ENCODE assay signal across 8 cellular contexts in the genomic region with DNA sequence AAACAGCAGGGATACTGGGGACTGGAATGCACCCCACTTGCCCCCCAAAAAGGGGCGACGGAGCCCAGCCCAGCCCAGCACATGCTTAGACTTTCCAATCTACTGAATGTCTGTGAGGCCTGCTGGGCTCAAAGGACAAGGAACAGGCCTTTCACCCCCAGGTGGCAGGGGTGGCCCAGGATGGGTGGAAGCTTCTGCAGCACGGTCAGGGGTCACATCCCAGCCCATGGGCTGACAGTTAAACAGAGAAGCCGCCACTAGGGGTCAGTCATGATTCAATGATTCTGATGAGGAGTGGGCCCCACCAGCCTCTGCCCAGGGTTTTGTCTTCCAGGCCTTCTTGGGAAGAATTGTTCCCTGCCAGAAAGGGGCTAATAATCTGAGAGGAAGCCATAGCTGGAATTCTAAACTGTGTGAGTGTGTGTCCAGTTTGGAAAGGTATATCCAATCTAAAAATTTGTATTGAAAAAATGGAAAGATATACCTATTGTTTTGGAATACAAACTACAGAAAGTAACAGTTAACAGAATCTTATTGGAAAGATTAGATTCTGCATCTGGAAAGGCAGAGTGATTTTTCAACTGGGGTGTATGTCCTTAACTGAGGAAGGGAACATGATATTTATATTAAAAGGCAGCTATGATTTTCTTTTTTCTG. TPM values are rescaled to one million over a fixed set of nuclear protein-coding genes. Genes with fewer than 3 reads are reported as not detected.
A peak's percentile ranks its signal among the peaks of the same experiment; 100 is the strongest.
DNase-seq lines count a peak whose midpoint lies in the region; ATAC-seq and TF ChIP-seq lines count a peak whose summit lies in the region.

No MANE protein-coding gene starts in this region.

- H3K36me3 Mint-ChIP-seq in glutamatergic neuron (ENCODE audit: unreplicated experiment): peaks cover 8% of the 10 kb centered on the region

- DNase-seq in CD1c-positive myeloid dendritic cell (ENCODE audit: extremely low spot score) (peak; percentile 62), H7 (peak; percentile 95), NCI-H69 (lab: John Stamatoyannopoulos, UW) (peak; percentile 88), activated T-cell treated with anti-CD3 and anti-CD28 coated beads for 4 hours (peak; percentile 31), glutamatergic neuron (peak; percentile 86), retinal pigment epithelial cell (ENCODE audit: low read depth) (no peak), NCI-H187 treated with DMSO at 0.1 percent for 48 hours (lab: John Stamatoyannopoulos, UW) (no peak)

- peaks cover 6% of the 10 kb centered on the region for H3K9me3 Mint-ChIP-seq in glutamatergic neuron (ENCODE audit: unreplicated experiment)

- H3K27me3 Mint-ChIP-seq in glutamatergic neuron (ENCODE audit: unreplicated experiment): peaks cover 5% of the 10 kb centered on the region

- TF ChIP-seq POLR2A in GM18505 (IDR thresholded peaks at IDR 0.05; ENCODE audit: borderline replicate concordance, extremely low read depth, insufficient read depth, insufficient read length): no peak

- H3K36me3 ChIP-seq in H7 (replicated peaks; ENCODE audit: control insufficient read depth, insufficient read depth, low read length): no peaks in the 10 kb centered on the region

- peaks cover 7% of the 10 kb centered on the region for H3K27me3 ChIP-seq in H7 (ENCODE audit: control insufficient read depth, insufficient read depth, low read length)

- no peak for ATAC-seq in GM18505 (IDR thresholded peaks at IDR 0.05; ENCODE audit: unreplicated experiment)

- H3K27ac Mint-ChIP-seq in glutamatergic neuron (ENCODE audit: unreplicated experiment): no peak overlapping the region

- no peak overlapping the region for H3K4me3 ChIP-seq in H7 (ENCODE audit: insufficient read depth, low read depth, low read length)
- H3K4me3 ChIP-seq in retinal pigment epithelial cell (ENCODE audit: low read length): no peak overlapping the region

- peak overlapping the region; percentile 69 for H3K4me3 Mint-ChIP-seq in glutamatergic neuron (ENCODE audit: unreplicated experiment)

- peaks cover 43% of the 10 kb centered on the region for H3K4me1 Mint-ChIP-seq in glutamatergic neuron (ENCODE audit: low read depth, unreplicated experiment)

- TF ChIP-seq CTCF in glutamatergic neuron (IDR thresholded peaks at IDR 0.05; ENCODE audit: partially characterized antibody, unreplicated experiment) (peak; percentile 92), retinal pigment epithelial cell (conservative IDR thresholded peaks at IDR 0.05; ENCODE audit: low read depth, low read length) (peak; percentile 71)

RNA-seq across cellular contexts. Expression of a gene that starts 2.2 kb away (rescaled TPM):
- total RNA-seq in H7 (2014; rRNA removed; shearing (Covaris generic)): 2.7 and 4.3 TPM in 2 replicates
- 71.6 TPM for total RNA-seq in glutamatergic neuron (ENCODE audit: unreplicated experiment)

RNA-seq across cellular contexts. Expression of a gene that starts 18.0 kb away (rescaled TPM):
- 2.6 and 4.4 TPM in 2 replicates for total RNA-seq in H7 (2014; rRNA removed; shearing (Covaris generic))
- total RNA-seq in glutamatergic neuron (ENCODE audit: unreplicated experiment): 208 TPM

Comparison
In these comparisons a context has a peak if more than half of its experiments do, and no peak if none do; other contexts are left out.
1. DNase-seq: peak in CD1c-positive myeloid dendritic cell (single experiment), H7 (single experiment), NCI-H69 (single experiment), activated T-cell treated with anti-CD3 and anti-CD28 coated beads for 4 hours (single experiment) and glutamatergic neuron (single experiment); none in retinal pigment epithelial cell (single experiment) and NCI-H187 treated with DMSO at 0.1 percent for 48 hours (single experiment).
2. RNA of a gene that starts 2.2 kb away (total RNA-seq): 71.6 TPM in glutamatergic neuron (single experiment); 2.7 to 4.3 TPM in H7; every median in the first group is over 10 times any median in the second.
3. RNA of a gene that starts 18.0 kb away (total RNA-seq): 208 TPM in glutamatergic neuron (single experiment); 2.6 to 4.4 TPM in H7; every median in the first group is over 10 times any median in the second.